23 cellular contexts compared by ENCODE assay signal in genomic region chr3:184386047-184386806, GRCh38. TPM values are rescaled to one million over a fixed set of nuclear protein-coding genes. Genes with fewer than 3 reads are reported as not detected.
DNase-seq lines count a peak whose midpoint lies in the region; ATAC-seq, FAIRE-seq and TF ChIP-seq lines count a peak whose summit lies in the region.
"Had no signal": no experiment of that assay in that cellular context is flagged by ENCODE, and none has a peak within 500 bp of the region (broad histone marks: within the 10 kb centered on the region; RNA-seq: fewer than 3 reads in every experiment).

No MANE protein-coding gene starts in this region.

- peaks cover 4% of the 10 kb centered on the region; the same call in 1 of the 2 replicates for H3K23me2 ChIP-seq in H1 (ENCODE audit: low read depth, low read length)

- no peak overlapping the region for H3K56ac ChIP-seq in H1 (replicated peaks; ENCODE audit: insufficient read length, low read depth, low read length)

- no peak overlapping the region for H3K14ac ChIP-seq in H1 (ENCODE audit: insufficient read length)

- TF ChIP-seq POLR2A in H1 (IDR thresholded peaks at IDR 0.05; ENCODE audit: control extremely low read depth in 1 of 2, low read depth in 2 of 2, low read length in 2 of 2) = no peak

- H2BK20ac ChIP-seq in H1 (ENCODE audit: low read length) = no peak overlapping the region

- H3K79me2 ChIP-seq in H1 (ENCODE audit: control insufficient read depth in 1 of 2, insufficient read depth in 2 of 2, low read length in 2 of 2) = no peaks in the 10 kb centered on the region

- no peaks in the 10 kb centered on the region for H3K9me3 ChIP-seq in H1 (ENCODE audit: insufficient read depth in 2 of 2, low read depth in 1 of 2, low read length in 1 of 2)
- H3K9me3 ChIP-seq: BE2C, Caco-2, HAP-1 had no signal

- no peak overlapping the region for H3K9ac ChIP-seq in H1 (replicated peaks in 1 of 4; ENCODE audit: extremely low read depth in 1 of 4, low read depth in 3 of 4, low read length in 3 of 4)
- H3K9ac ChIP-seq: GM23248 had no signal

- H3K23ac ChIP-seq in H1 (ENCODE audit: insufficient read length) = no peak overlapping the region

- no peak for TF ChIP-seq EP300 in Ishikawa (IDR thresholded peaks at IDR 0.05; ENCODE audit: borderline replicate concordance)
- TF ChIP-seq EP300 in H1 (IDR thresholded peaks at IDR 0.05; ENCODE audit: borderline replicate concordance in 1 of 2, low read depth in 2 of 2, low read length in 2 of 2) = no peak

- FAIRE-seq in H1 (lab: Jason Lieb, UNC) = no peak
- FAIRE-seq: A204.1, D721Med, G401.6, GM12891, GM19239 had no signal

- H2BK15ac ChIP-seq in H1 (ENCODE audit: low read length) = no peak overlapping the region

- no peak overlapping the region for H2BK120ac ChIP-seq in H1 (replicated peaks; ENCODE audit: low read depth, low read length)

- WGBS in H1 (ENCODE audit: extremely low coverage in 1 of 2, insufficient coverage in 1 of 2, insufficient read length in 1 of 2, insufficient replicate concordance in 2 of 2, low coverage in 1 of 2, low lambda C conversion rate in 2 of 2, missing lambda C conversion rate in 1 of 2), 2 experiments = 60% methylated on average over 25 of the region's 37 CpGs; no CpG with 5 or more reads in 1 of the 2 experiments

- intact Hi-C loops in posterior vena cava (cut with DNase I) = no loop called here

- no peak overlapping the region for H2BK12ac ChIP-seq in H1 (ENCODE audit: low read depth, low read length)

- no peak overlapping the region for H4K8ac ChIP-seq in H1 (ENCODE audit: extremely low read depth, insufficient read depth, low read length)

- H4K20me1 ChIP-seq in H1 (replicated peaks in 1 of 2; ENCODE audit: control insufficient read depth in 1 of 2, insufficient read depth in 2 of 2, low read length in 2 of 2) = peaks cover 0 to 7% of the 10 kb centered on the region in 2 experiments

- no peak for TF ChIP-seq RAD21 in Ishikawa (IDR thresholded peaks at IDR 0.05; ENCODE audit: low read depth)
- TF ChIP-seq RAD21 in H1 (IDR thresholded peaks at IDR 0.05 in 1 of 2, conservative IDR thresholded peaks at IDR 0.05 in 1 of 2; ENCODE audit: low read depth in 2 of 2, low read length in 2 of 2) = peak; percentile 6 to 28; a peak in 2 of 4 replicates

- peaks cover 16 to 26% (median 23%) of the 10 kb centered on the region in 4 experiments for H3K27me3 ChIP-seq in H1 (replicated peaks in 1 of 4; ENCODE audit: control insufficient read depth in 3 of 4, extremely low read depth in 1 of 4, insufficient read depth in 3 of 4, low read length in 3 of 4)

- no peak overlapping the region for H3K4ac ChIP-seq in H1 (replicated peaks; ENCODE audit: insufficient read length, low read depth, low read length)

- no peaks in the 10 kb centered on the region for H3K79me1 ChIP-seq in H1 (ENCODE audit: low read depth, low read length)

- H3K27ac ChIP-seq in H1 (ENCODE audit: low read depth, low read length) = no peak overlapping the region
- H3K27ac ChIP-seq: GM23248, HL-60 had no signal

- no peak overlapping the region for H4K5ac ChIP-seq in H1 (ENCODE audit: insufficient read length, low read depth, low read length)

- peak overlapping the region in 1 of 2 experiments; percentile 56; a peak in 2 of 4 replicates for H3K4me2 ChIP-seq in H1 (ENCODE audit: insufficient read depth in 1 of 2, low read depth in 2 of 2, low read length in 2 of 2)

- DNase-seq in H1 (ENCODE audit: low read depth in 1 of 2, low spot score in 2 of 2) (no peak), posterior vena cava (ENCODE audit: low spot score) (peak; percentile 47), CD1c-positive myeloid dendritic cell (ENCODE audit: extremely low spot score) (no peak)
- DNase-seq in effector CD8-positive, alpha-beta T cell (lab: John Stamatoyannopoulos, UW) = no peak
- DNase-seq: ACHN; BE2C; C1 segment of cervical spinal cord; Caco-2; CD4-positive, alpha-beta T cell; GM23248; IMR-90; KG1 had no signal

- CTCF ChIA-PET in H1 (lab: Charles Lee; ENCODE audit: partially characterized antibody) = interaction anchor here (0.7 to 8.3 kb wide), 10 partner anchors 9 to 157 kb away, joined by 3 to 78 read pairs (median 4); no protein-coding TSS in a partner anchor

- peaks cover 0 to 5% (median 3%) of the 10 kb centered on the region in 4 experiments; a peak in 6 of 7 replicates for H3K4me1 ChIP-seq in H1 (replicated peaks in 1 of 4; ENCODE audit: control insufficient read depth in 3 of 4, insufficient read depth in 4 of 4, low read length in 3 of 4)
- H3K4me1 ChIP-seq: BE2C, Caco-2, HAP-1 had no signal

- H3K4me3 ChIP-seq in H1 (ENCODE audit: extremely low read depth in 1 of 4, insufficient read depth in 2 of 4, low read depth in 3 of 4, low read length in 4 of 4) = peak overlapping the region in 1 of 4 experiments; percentile 27; a peak in 1 of 8 replicates
- H3K4me3 ChIP-seq: GM23248, HAP-1 had no signal

- ATAC-seq in GM21737 (IDR thresholded peaks at IDR 0.05; ENCODE audit: unreplicated experiment) = no peak
- no peak for ATAC-seq in HG03469 (IDR thresholded peaks at IDR 0.05; ENCODE audit: unreplicated experiment)

- no peak overlapping the region for H2AK5ac ChIP-seq in H1 (ENCODE audit: low read depth, low read length)

- no peak overlapping the region for H4K91ac ChIP-seq in H1 (replicated peaks; ENCODE audit: insufficient read length, low read length)

- no peak overlapping the region for H2AFZ ChIP-seq in H1 (ENCODE audit: low read length)
- H2AFZ ChIP-seq: GM23248 had no signal

- TF ChIP-seq CTCF in H1 (IDR thresholded peaks at IDR 0.05; ENCODE audit: control extremely low read depth in 1 of 3, insufficient read depth in 1 of 3, low read depth in 1 of 3, low read length in 3 of 3) = peak in 2 of 3 experiments; percentile 9 to 29; a peak in 2 of 4 replicates

- no peak overlapping the region for H2BK5ac ChIP-seq in H1 (ENCODE audit: low read depth, low read length)

- no peaks in the 10 kb centered on the region for H3K36me3 ChIP-seq in H1 (ENCODE audit: control insufficient read depth in 2 of 4, insufficient read depth in 4 of 4, low read length in 3 of 4)
- H3K36me3 ChIP-seq: BE2C, HAP-1 had no signal

- POLR2A ChIA-PET in H1 (lab: Charles Lee; ENCODE audit: partially characterized antibody) = no interaction called here

- H3K18ac ChIP-seq in H1 (ENCODE audit: extremely low read depth, low read length) = no peak overlapping the region

RNA-seq across cellular contexts. Expression of gene CHRD, which starts 6.4 kb away (rescaled TPM):
- total RNA-seq in H1 (2021; fragmentation: NEBNext Ultra II Directional; extraction: Animal tissue kit (Norgen Biotek cat#: 25700)) = 0.63 and 0.86 TPM in 2 replicates
- 0.62 and 1.7 TPM in 2 replicates for polyA plus RNA-seq in H1 (2011; rRNA removed)
- 1.4 TPM for polyA plus RNA-seq in H1 (2011; cell fraction: cytosol; rRNA removed)
- polyA plus RNA-seq in H1 (2011; cell fraction: nucleus; rRNA removed) = 10.3 TPM
- 0.52 to 1.4 TPM (median 0.80 TPM) in 4 replicates for polyA plus RNA-seq in H1 (2012, experiment 1 of 2)
- 0.98 TPM for polyA plus RNA-seq in H1 (2012, experiment 2 of 2)
- polyA plus RNA-seq in H1 (2013, experiment 1 of 2) = 0.28 TPM
- polyA plus RNA-seq in H1 (2013, experiment 2 of 2) = 0.35 TPM
- polyA minus RNA-seq in H1 (2011; rRNA and poly(A)+ RNA removed) = 0.15 and 0.22 TPM in 2 replicates
- 0.37 TPM for polyA minus RNA-seq in H1 (2011; cell fraction: cytosol; rRNA and poly(A)+ RNA removed)
- 2.3 TPM for polyA minus RNA-seq in H1 (2011; cell fraction: nucleus; rRNA and poly(A)+ RNA removed)
- 10 to 100 TPM; 18.6 to 32.6 TPM for total RNA-seq in posterior vena cava

RNA-seq across cellular contexts. Expression of gene THPO, which starts 8.2 kb away (rescaled TPM):
- total RNA-seq in H1 (2021; fragmentation: NEBNext Ultra II Directional; extraction: Animal tissue kit (Norgen Biotek cat#: 25700)) = 0.40 and 1.2 TPM in 2 replicates
- polyA plus RNA-seq in H1 (2011; rRNA removed) = 0.82 and 1.4 TPM in 2 replicates
- 0.56 TPM for polyA plus RNA-seq in H1 (2011; cell fraction: cytosol; rRNA removed)
- 0.94 TPM for polyA plus RNA-seq in H1 (2011; cell fraction: nucleus; rRNA removed)
- 0.68 to 1.2 TPM (median 0.87 TPM) in 4 replicates for polyA plus RNA-seq in H1 (2012, experiment 1 of 2)
- polyA plus RNA-seq in H1 (2012, experiment 2 of 2) = 0.66 TPM
- 0.43 TPM for polyA plus RNA-seq in H1 (2013, experiment 1 of 2)
- polyA plus RNA-seq in H1 (2013, experiment 2 of 2) = 0.53 TPM
- 0.37 and 1.0 TPM in 2 replicates for polyA minus RNA-seq in H1 (2011; rRNA and poly(A)+ RNA removed)
- polyA minus RNA-seq in H1 (2011; cell fraction: cytosol; rRNA and poly(A)+ RNA removed) = 1.2 TPM
- polyA minus RNA-seq in H1 (2011; cell fraction: nucleus; rRNA and poly(A)+ RNA removed) = 0.50 TPM
- 1 to 10 TPM in 1 of 2 donors, under 1 TPM in 1; 0.71 to 1.1 TPM for total RNA-seq in posterior vena cava
- total RNA-seq: CD4-positive, alpha-beta T cell; GM23248; HT1080; IMR-90 had no signal
- polyA plus RNA-seq: GM23248, IMR-90 had no signal

RNA-seq across cellular contexts. Expression of gene POLR2H, which starts 24.7 kb away (rescaled TPM):
- total RNA-seq in H1 (2021; fragmentation: NEBNext Ultra II Directional; extraction: Animal tissue kit (Norgen Biotek cat#: 25700)) = 113 and 118 TPM in 2 replicates
- polyA plus RNA-seq in H1 (2011; rRNA removed) = 253 and 335 TPM in 2 replicates
- polyA plus RNA-seq in H1 (2011; cell fraction: cytosol; rRNA removed) = 372 TPM
- 132 TPM for polyA plus RNA-seq in H1 (2011; cell fraction: nucleus; rRNA removed)
- 156 to 183 TPM (median 164 TPM) in 4 replicates for polyA plus RNA-seq in H1 (2012, experiment 1 of 2)
- 190 TPM for polyA plus RNA-seq in H1 (2012, experiment 2 of 2)
- polyA plus RNA-seq in H1 (2013, experiment 1 of 2) = 109 TPM
- polyA plus RNA-seq in H1 (2013, experiment 2 of 2) = 115 TPM
- 65.8 and 81.4 TPM in 2 replicates for polyA minus RNA-seq in H1 (2011; rRNA and poly(A)+ RNA removed)
- 55.6 TPM for polyA minus RNA-seq in H1 (2011; cell fraction: cytosol; rRNA and poly(A)+ RNA removed)
- polyA minus RNA-seq in H1 (2011; cell fraction: nucleus; rRNA and poly(A)+ RNA removed) = 54.6 TPM
- total RNA-seq in posterior vena cava = 10 to 100 TPM; 39.1 to 42.7 TPM

RNA-seq across cellular contexts. Expression of gene CLCN2, which starts 24.8 kb away (rescaled TPM):
- 11.8 and 13.7 TPM in 2 replicates for total RNA-seq in H1 (2021; fragmentation: NEBNext Ultra II Directional; extraction: Animal tissue kit (Norgen Biotek cat#: 25700))
- polyA plus RNA-seq in H1 (2011; rRNA removed) = 16.1 and 20.7 TPM in 2 replicates
- polyA plus RNA-seq in H1 (2011; cell fraction: cytosol; rRNA removed) = 11.9 TPM
- polyA plus RNA-seq in H1 (2011; cell fraction: nucleus; rRNA removed) = 101 TPM
- polyA plus RNA-seq in H1 (2012, experiment 1 of 2) = 10.2 to 14.4 TPM (median 13.8 TPM) in 4 replicates
- polyA plus RNA-seq in H1 (2012, experiment 2 of 2) = 9.8 TPM
- polyA plus RNA-seq in H1 (2013, experiment 1 of 2) = 12.1 TPM
- polyA plus RNA-seq in H1 (2013, experiment 2 of 2) = 9.9 TPM
- polyA minus RNA-seq in H1 (2011; rRNA and poly(A)+ RNA removed) = 21.6 and 30.2 TPM in 2 replicates
- 10.0 TPM for polyA minus RNA-seq in H1 (2011; cell fraction: cytosol; rRNA and poly(A)+ RNA removed)
- 57.3 TPM for polyA minus RNA-seq in H1 (2011; cell fraction: nucleus; rRNA and poly(A)+ RNA removed)
- total RNA-seq in posterior vena cava = 1 to 10 TPM; 3.7 to 4.0 TPM

RNA-seq across cellular contexts. Expression of gene FAM131A, which starts 48.8 kb away (rescaled TPM):
- 15.4 and 16.0 TPM in 2 replicates for total RNA-seq in H1 (2021; fragmentation: NEBNext Ultra II Directional; extraction: Animal tissue kit (Norgen Biotek cat#: 25700))
- 21.9 and 35.3 TPM in 2 replicates for polyA plus RNA-seq in H1 (2011; rRNA removed)
- 27.7 TPM for polyA plus RNA-seq in H1 (2011; cell fraction: cytosol; rRNA removed)
- 29.2 TPM for polyA plus RNA-seq in H1 (2011; cell fraction: nucleus; rRNA removed)
- polyA plus RNA-seq in H1 (2012, experiment 1 of 2) = 10.0 to 18.5 TPM (median 15.4 TPM) in 4 replicates
- polyA plus RNA-seq in H1 (2012, experiment 2 of 2) = 12.7 TPM
- polyA plus RNA-seq in H1 (2013, experiment 1 of 2) = 9.2 TPM
- 8.7 TPM for polyA plus RNA-seq in H1 (2013, experiment 2 of 2)
- 8.8 and 13.9 TPM in 2 replicates for polyA minus RNA-seq in H1 (2011; rRNA and poly(A)+ RNA removed)
- 7.0 TPM for polyA minus RNA-seq in H1 (2011; cell fraction: cytosol; rRNA and poly(A)+ RNA removed)
- 12.1 TPM for polyA minus RNA-seq in H1 (2011; cell fraction: nucleus; rRNA and poly(A)+ RNA removed)
- 10 to 100 TPM; 30.4 to 37.4 TPM for total RNA-seq in posterior vena cava

Comparison
In these comparisons a context has a peak if more than half of its experiments do, and no peak if none do; other contexts are left out.
1. RNA of gene CHRD, which starts 6.4 kb away (total RNA-seq): 18.6 to 32.6 TPM in posterior vena cava; 0.63 to 0.86 TPM in H1; every median in the first group is over 10 times any median in the second.